Comparison of ENCODE assay signal across 12 cellular contexts in the genomic region with DNA sequence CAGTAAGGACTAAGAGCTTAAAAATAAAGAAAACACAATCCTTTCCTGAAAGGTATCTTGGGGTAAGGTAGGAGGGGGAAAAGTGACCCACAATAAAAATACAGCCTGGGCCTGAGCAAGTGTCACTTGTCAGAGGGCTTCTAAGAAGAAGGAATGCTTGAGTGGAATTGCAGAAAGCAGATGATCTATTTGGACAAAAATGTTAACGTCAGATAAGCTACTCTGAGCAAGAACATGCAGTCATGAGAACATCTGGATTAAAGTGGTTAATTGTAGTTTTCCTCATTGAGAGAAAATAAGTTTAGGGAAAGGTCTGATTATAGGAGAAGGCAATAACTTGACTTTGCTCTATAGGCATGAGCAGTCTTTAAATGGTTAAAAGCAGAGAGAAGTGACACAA.
"Had no signal": no experiment of that assay in that cellular context is flagged by ENCODE, and none has a peak within 500 bp of the region (broad histone marks: within the 10 kb centered on the region; RNA-seq: fewer than 3 reads in every experiment).

No MANE protein-coding gene starts in this region.

- ATAC-seq: esophagus mucosa, foreskin keratinocyte, natural killer cell, sciatic nerve had no signal

- DNase-seq: effector memory CD4-positive, alpha-beta T cell; mammary epithelial cell; natural killer cell; posterior cingulate gyrus; stimulated activated CD4-positive, alpha-beta T cell treated with anti-CD3 and anti-CD28 coated beads, Interleukin-12 subunit alpha, Interleukin-12 subunit beta, amount 100 ng/mL, for 4 hours; stimulated activated naive CD4-positive, alpha-beta T cell; stomach; substantia nigra; transverse colon had no signal
